In the genomic region with DNA sequence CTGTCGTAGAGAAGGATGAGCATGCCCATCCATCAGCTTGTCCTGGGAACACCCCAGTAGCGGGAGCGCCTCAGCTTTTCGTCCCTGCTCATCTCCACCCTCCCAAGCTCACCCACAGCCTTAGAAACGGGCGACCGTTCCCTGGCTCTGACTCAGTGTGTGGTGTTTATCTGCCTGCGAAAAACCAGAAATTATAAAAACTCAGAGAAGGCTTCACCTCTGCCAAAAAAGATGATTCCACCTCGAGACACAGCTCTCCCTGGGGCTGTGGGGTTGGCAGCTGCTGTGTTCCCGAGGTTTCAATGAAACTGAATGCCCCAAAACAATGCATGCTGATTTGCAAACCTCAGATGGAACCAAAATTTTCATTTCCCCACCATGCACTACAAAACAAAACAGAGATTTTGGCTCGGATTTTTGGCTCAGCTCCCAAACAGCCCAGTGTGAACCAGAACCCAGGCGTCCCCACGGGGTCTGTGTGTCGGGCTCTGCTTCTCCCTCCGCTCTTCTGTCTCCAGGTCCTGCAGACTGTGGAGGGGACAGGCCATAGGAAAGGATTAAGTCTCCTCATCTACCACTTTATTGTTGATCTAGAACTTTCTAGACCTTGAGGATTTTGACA, we compare ENCODE assay signal across 11 cellular contexts.
DNase-seq lines count a peak whose midpoint lies in the region; ATAC-seq and TF ChIP-seq lines count a peak whose summit lies in the region.
"Had no signal": no experiment of that assay in that cellular context is flagged by ENCODE, and none has a peak within 500 bp of the region (broad histone marks: within the 10 kb centered on the region; RNA-seq: fewer than 3 reads in every experiment).

No MANE protein-coding gene starts in this region.

- ATAC-seq in omental fat pad (ENCODE audit: low FRiP score): peak; percentile 74
- no peak for ATAC-seq in GM21825 (IDR thresholded peaks at IDR 0.05; ENCODE audit: unreplicated experiment)

- H3K27ac ChIP-seq in OCI-LY7 (ENCODE audit: low read depth, low read length, poor library complexity, severe bottlenecking) (no peak overlapping the region), esophagus squamous epithelium (peak overlapping the region; percentile 45 to 81 (median 52))

- no peaks in the 10 kb centered on the region for H4K20me1 ChIP-seq in OCI-LY7 (ENCODE audit: insufficient read depth, low read length)

- POLR2A ChIA-PET in OCI-LY7 (lab: Charles Lee): no interaction called here

- no peaks in the 10 kb centered on the region for H3K9me2 ChIP-seq in OCI-LY7 (ENCODE audit: insufficient read depth, low read length)

- H3K27me3 ChIP-seq in esophagus squamous epithelium: peaks cover 0 to 12% (median 0%) of the 10 kb centered on the region in 4 donors

- TF ChIP-seq POLR2A in esophagus squamous epithelium (IDR thresholded peaks at IDR 0.05): no peak

- WGBS in esophagus squamous epithelium, 2 donors: 28 to 38% methylated on average over 11 to 14 of the region's 15 CpGs

- no peaks in the 10 kb centered on the region for H3K36me3 ChIP-seq in OCI-LY7 (ENCODE audit: insufficient read depth, low read length)
- H3K36me3 ChIP-seq in esophagus squamous epithelium: no peaks in the 10 kb centered on the region

- CTCF ChIA-PET in OCI-LY7 (lab: Charles Lee; ENCODE audit: unreplicated experiment): no interaction called here

- DNase-seq in AG09319 (ENCODE audit: extremely low read depth, low read depth) (peak; percentile 38), OCI-LY7 (ENCODE audit: low spot score) (no peak), esophagus squamous epithelium (lab: John Stamatoyannopoulos, UW) (no peak), omental fat pad (ENCODE audit: low spot score) (no peak), NCI-H187 treated with DMSO at 0.1 percent for 48 hours (lab: John Stamatoyannopoulos, UW) (no peak), NCI-H82 treated with DMSO at 0.1 percent for 48 hours (lab: John Stamatoyannopoulos, UW; ENCODE audit: unreplicated experiment) (no peak), OCI-M2 (lab: John Stamatoyannopoulos, UW; ENCODE audit: unreplicated experiment) (no peak)
- DNase-seq: effector CD8-positive, alpha-beta T cell; NCI-H2081 treated with DMSO at 0.1 percent for 48 hours had no signal

- peak overlapping the region; percentile 79; the same call in 1 of the 2 replicates for H2AFZ ChIP-seq in OCI-LY7 (ENCODE audit: low read length)

- H3K9me3 ChIP-seq in OCI-LY7 (ENCODE audit: low read length): peaks cover 19% of the 10 kb centered on the region; the same call in 1 of the 2 replicates
- H3K9me3 ChIP-seq in esophagus squamous epithelium: no peaks in the 10 kb centered on the region

- intact Hi-C loops in OCI-LY7 (cut with micrococcal nuclease; ENCODE audit: unreplicated experiment): no loop called here
- intact Hi-C loops in esophagus squamous epithelium (cut with DNase I): no loop called here

- no peak overlapping the region for H3K4me3 ChIP-seq in OCI-LY7 (ENCODE audit: low read depth, low read length, poor library complexity, severe bottlenecking)
- H3K4me3 ChIP-seq in esophagus squamous epithelium: peak overlapping the region in 3 of 4 donors; percentile 21 to 47 (median 24)
- H3K4me3 ChIP-seq: lung had no signal

- TF ChIP-seq CTCF in AG09319 (IDR thresholded peaks at IDR 0.05; ENCODE audit: low read depth, low read length) (no peak), OCI-LY7 (conservative IDR thresholded peaks at IDR 0.05; ENCODE audit: low read length) (no peak), esophagus squamous epithelium (IDR thresholded peaks at IDR 0.05) (no peak), omental fat pad (IDR thresholded peaks at IDR 0.05) (no peak)

- peaks cover 9% of the 10 kb centered on the region for H3K4me1 ChIP-seq in OCI-LY7 (ENCODE audit: insufficient read depth, low read length, poor library complexity, severe bottlenecking)
- peaks cover 15 to 56% (median 25%) of the 10 kb centered on the region in 3 donors for H3K4me1 ChIP-seq in esophagus squamous epithelium

- no peak overlapping the region for H3K4me2 ChIP-seq in OCI-LY7 (ENCODE audit: low read length)

- no peaks in the 10 kb centered on the region for H3K79me2 ChIP-seq in OCI-LY7 (ENCODE audit: insufficient read depth, low read depth, low read length)

- no TSS peak for BruUV-seq in OCI-LY7 (replicated peaks; lab: Mats Ljungman, UMichigan)
